In genomic region chr17:44346064-44346844, GRCh38 we compare ENCODE assay signal across 8 cellular contexts. TPM values are rescaled to one million over a fixed set of nuclear protein-coding genes. Genes with fewer than 3 reads are reported as not detected.
A peak's percentile ranks its signal among the peaks of the same experiment; 100 is the strongest.
DNase-seq lines count a peak whose midpoint lies in the region; ATAC-seq, FAIRE-seq and TF ChIP-seq lines count a peak whose summit lies in the region.

No MANE protein-coding gene starts in this region.

- no peak overlapping the region for H2BK5ac ChIP-seq in H1 (ENCODE audit: low read depth, low read length)

- POLR2A ChIA-PET in H1 (lab: Charles Lee; ENCODE audit: partially characterized antibody), result interaction anchor here (0.8 to 3.4 kb wide), 6 partner anchors 9 to 148 kb away, joined by 3 to 21 read pairs (median 8); no protein-coding TSS in a partner anchor

- H3K4me3 Mint-ChIP-seq in CD4-positive, CD25-positive, alpha-beta regulatory T cell, result peak overlapping the region; percentile 93 to 99 (median 95)

- no peaks in the 10 kb centered on the region for H3K9me3 Mint-ChIP-seq in CD4-positive, CD25-positive, alpha-beta regulatory T cell

- peaks cover 6% of the 10 kb centered on the region for H3K27me3 Mint-ChIP-seq in CD4-positive, CD25-positive, alpha-beta regulatory T cell

- no peak overlapping the region for H4K8ac ChIP-seq in H1 (ENCODE audit: extremely low read depth, insufficient read depth, low read length)

- no peak for FAIRE-seq in H1 (lab: Jason Lieb, UNC)

- H3K4me1 Mint-ChIP-seq in CD4-positive, CD25-positive, alpha-beta regulatory T cell, result peaks cover 0 to 25% (median 14%) of the 10 kb centered on the region in 4 donors

- peaks cover 4 to 14% of the 10 kb centered on the region in 2 experiments for H4K20me1 ChIP-seq in H1 (replicated peaks in 1 of 2; ENCODE audit: control insufficient read depth in 1 of 2, insufficient read depth in 2 of 2, low read length in 2 of 2)

- no peak overlapping the region for H2BK20ac ChIP-seq in H1 (ENCODE audit: low read length)

- no peaks in the 10 kb centered on the region for H3K27me3 ChIP-seq in CD4-positive, CD25-positive, alpha-beta regulatory T cell (ENCODE audit: control insufficient read depth, insufficient read depth, low read length)
- H3K27me3 ChIP-seq in H1 (replicated peaks in 1 of 4; ENCODE audit: control insufficient read depth in 3 of 4, extremely low read depth in 1 of 4, insufficient read depth in 3 of 4, low read length in 3 of 4) (peaks cover 0 to 3% (median 0%) of the 10 kb centered on the region in 4 experiments; a peak in 3 of 7 replicates), neuron (ENCODE audit: insufficient read depth, low read length) (peaks cover 4% of the 10 kb centered on the region)

- no peak overlapping the region for H3K56ac ChIP-seq in H1 (replicated peaks; ENCODE audit: insufficient read length, low read depth, low read length)

- H3K9me3 ChIP-seq in CD4-positive, CD25-positive, alpha-beta regulatory T cell (ENCODE audit: control insufficient read depth in 2 of 2, low read length in 2 of 2), result no peaks in the 10 kb centered on the region
- H3K9me3 ChIP-seq in H1 (ENCODE audit: insufficient read depth in 2 of 2, low read depth in 1 of 2, low read length in 1 of 2), result no peaks in the 10 kb centered on the region
- H3K9me3 ChIP-seq in neuron (ENCODE audit: low read length), result no peaks in the 10 kb centered on the region

- H4K5ac ChIP-seq in H1 (ENCODE audit: insufficient read length, low read depth, low read length), result no peak overlapping the region

- H3K14ac ChIP-seq in H1 (ENCODE audit: insufficient read length), result no peak overlapping the region

- peaks cover 4% of the 10 kb centered on the region; the same call in 1 of the 2 replicates for H3K23me2 ChIP-seq in H1 (ENCODE audit: low read depth, low read length)

- no peak for TF ChIP-seq RAD21 in H1 (IDR thresholded peaks at IDR 0.05 in 1 of 2, conservative IDR thresholded peaks at IDR 0.05 in 1 of 2; ENCODE audit: low read depth in 2 of 2, low read length in 2 of 2)

- no peaks in the 10 kb centered on the region for H3K36me3 ChIP-seq in CD4-positive, CD25-positive, alpha-beta regulatory T cell (ENCODE audit: control insufficient read depth, insufficient read depth, low read length)
- H3K36me3 ChIP-seq in H1 (ENCODE audit: control insufficient read depth in 2 of 4, insufficient read depth in 4 of 4, low read length in 3 of 4), result peaks cover 0 to 2% (median 0%) of the 10 kb centered on the region in 4 experiments; a peak in 1 of 8 replicates
- H3K36me3 ChIP-seq in neuron (ENCODE audit: insufficient read depth, low read length), result no peaks in the 10 kb centered on the region

- no peak overlapping the region for H3K27ac ChIP-seq in CD4-positive, CD25-positive, alpha-beta regulatory T cell (ENCODE audit: insufficient read depth, low read length, poor library complexity, severe bottlenecking)
- no peak overlapping the region for H3K27ac ChIP-seq in H1 (ENCODE audit: low read depth, low read length)

- no peak for ATAC-seq in CD4-positive, CD25-positive, alpha-beta regulatory T cell (ENCODE audit: low read depth in 2 of 2)
- ATAC-seq in HG03108 (IDR thresholded peaks at IDR 0.05; ENCODE audit: unreplicated experiment) (no peak), HG03039 (IDR thresholded peaks at IDR 0.05; ENCODE audit: unreplicated experiment) (no peak)

- H3K4me1 ChIP-seq in CD4-positive, CD25-positive, alpha-beta regulatory T cell (ENCODE audit: control insufficient read depth, insufficient read depth, low read length, poor library complexity, severe bottlenecking), result peaks cover 19% of the 10 kb centered on the region
- H3K4me1 ChIP-seq in H1 (replicated peaks in 1 of 4; ENCODE audit: control insufficient read depth in 3 of 4, insufficient read depth in 4 of 4, low read length in 3 of 4), result peaks cover 0 to 2% (median 0%) of the 10 kb centered on the region in 4 experiments; a peak in 3 of 7 replicates
- H3K4me1 ChIP-seq in neuron (ENCODE audit: insufficient read depth, low read length), result peaks cover 6% of the 10 kb centered on the region

- no peak for TF ChIP-seq POLR2A in NB4 (IDR thresholded peaks at IDR 0.05; ENCODE audit: extremely low read depth, insufficient read length)
- TF ChIP-seq POLR2A in H1 (IDR thresholded peaks at IDR 0.05; ENCODE audit: control extremely low read depth in 1 of 2, low read depth in 2 of 2, low read length in 2 of 2), result no peak

- H2AFZ ChIP-seq in H1 (ENCODE audit: low read length) (no peak overlapping the region), neuron (ENCODE audit: low read depth, low read length) (no peak overlapping the region)

- H3K36me3 Mint-ChIP-seq in CD4-positive, CD25-positive, alpha-beta regulatory T cell, result no peaks in the 10 kb centered on the region

- peak overlapping the region; percentile 60 to 90 (median 85) for H3K27ac Mint-ChIP-seq in CD4-positive, CD25-positive, alpha-beta regulatory T cell

- CTCF ChIA-PET in H1 (lab: Charles Lee; ENCODE audit: partially characterized antibody), result interaction anchor here (0.7 to 3.6 kb wide), 29 partner anchors 9 to 402 kb away, joined by 3 to 70 read pairs (median 6); partner anchors contain the start of gene SLC25A39

- WGBS in H1 (ENCODE audit: extremely low coverage in 1 of 2, insufficient coverage in 1 of 2, insufficient read length in 1 of 2, insufficient replicate concordance in 2 of 2, low coverage in 1 of 2, low lambda C conversion rate in 2 of 2, missing lambda C conversion rate in 1 of 2), 2 experiments, result 76% methylated on average over 13 of the region's 13 CpGs; no CpG with 5 or more reads in 1 of the 2 experiments

- H3K18ac ChIP-seq in H1 (ENCODE audit: extremely low read depth, low read length), result no peak overlapping the region

- TF ChIP-seq CTCF in NB4 (IDR thresholded peaks at IDR 0.05; ENCODE audit: low read depth, low read length) (no peak), H1 (IDR thresholded peaks at IDR 0.05; ENCODE audit: control extremely low read depth in 1 of 3, insufficient read depth in 1 of 3, low read depth in 1 of 3, low read length in 3 of 3) (no peak)

- no peak overlapping the region for H2BK12ac ChIP-seq in H1 (ENCODE audit: low read depth, low read length)

- TF ChIP-seq EP300 in H1 (IDR thresholded peaks at IDR 0.05; ENCODE audit: borderline replicate concordance in 1 of 2, low read depth in 2 of 2, low read length in 2 of 2), result no peak

- H3K79me2 ChIP-seq in H1 (ENCODE audit: control insufficient read depth in 1 of 2, insufficient read depth in 2 of 2, low read length in 2 of 2), result peaks cover 0 to 3% of the 10 kb centered on the region in 2 experiments; a peak in 1 of 4 replicates

- no peak overlapping the region for H3K9ac ChIP-seq in H1 (replicated peaks in 1 of 4; ENCODE audit: extremely low read depth in 1 of 4, low read depth in 3 of 4, low read length in 3 of 4)

- no peak overlapping the region for H2AK5ac ChIP-seq in H1 (ENCODE audit: low read depth, low read length)

- H3K4me3 ChIP-seq in CD4-positive, CD25-positive, alpha-beta regulatory T cell (ENCODE audit: low read depth, low read length), result peak overlapping the region; percentile 87
- peak overlapping the region; percentile 90 for H3K4me3 ChIP-seq in NB4 (ENCODE audit: low read depth, low read length)
- peak overlapping the region; percentile 27 to 80 (median 64); a peak in 5 of 8 replicates for H3K4me3 ChIP-seq in H1 (ENCODE audit: extremely low read depth in 1 of 4, insufficient read depth in 2 of 4, low read depth in 3 of 4, low read length in 4 of 4)
- H3K4me3 ChIP-seq in neuron (ENCODE audit: low read length), result peak overlapping the region; percentile 76

- DNase-seq in CD4-positive, CD25-positive, alpha-beta regulatory T cell, result no peak
- no peak for DNase-seq in NB4 (ENCODE audit: low read depth)
- no peak for DNase-seq in H1 (ENCODE audit: low read depth in 1 of 2, low spot score in 2 of 2)
- DNase-seq in HT-29 (ENCODE audit: low spot score), result no peak
- DNase-seq in activated CD8-positive, alpha-beta memory T cell treated with anti-CD3 and anti-CD28 coated beads, Interleukin-2, amount 50 U/mL, for 48 hours, result no peak

- H2BK120ac ChIP-seq in H1 (replicated peaks; ENCODE audit: low read depth, low read length), result no peak overlapping the region

- H4K91ac ChIP-seq in H1 (replicated peaks; ENCODE audit: insufficient read length, low read length), result no peak overlapping the region

- no peaks in the 10 kb centered on the region for H3K79me1 ChIP-seq in H1 (ENCODE audit: low read depth, low read length)

- H2BK15ac ChIP-seq in H1 (ENCODE audit: low read length), result no peak overlapping the region

- no peak overlapping the region for H3K4ac ChIP-seq in H1 (replicated peaks; ENCODE audit: insufficient read length, low read depth, low read length)

- peak overlapping the region; percentile 62 to 90; a peak in 3 of 4 replicates for H3K4me2 ChIP-seq in H1 (ENCODE audit: insufficient read depth in 1 of 2, low read depth in 2 of 2, low read length in 2 of 2)

- H3K23ac ChIP-seq in H1 (ENCODE audit: insufficient read length), result no peak overlapping the region

RNA-seq across cellular contexts. Expression of gene GRN, which starts 1.2 kb away (rescaled TPM):
- total RNA-seq in CD4-positive, CD25-positive, alpha-beta regulatory T cell, result 24.3 TPM
- polyA plus RNA-seq in CD4-positive, CD25-positive, alpha-beta regulatory T cell, result 10 to 100 TPM; 29.1 to 39.4 (median 33.7) TPM
- 108 and 117 TPM in 2 replicates for total RNA-seq in H1 (2021; fragmentation: NEBNext Ultra II Directional; extraction: Animal tissue kit (Norgen Biotek cat#: 25700))
- polyA plus RNA-seq in H1 (2011; rRNA removed), result 387 and 526 TPM in 2 replicates
- 143 TPM for polyA plus RNA-seq in H1 (2011; cell fraction: cytosol; rRNA removed)
- 360 TPM for polyA plus RNA-seq in H1 (2011; cell fraction: nucleus; rRNA removed)
- polyA plus RNA-seq in H1 (2012, experiment 1 of 2), result 137 to 183 TPM (median 169 TPM) in 4 replicates
- polyA plus RNA-seq in H1 (2012, experiment 2 of 2), result 165 TPM
- polyA plus RNA-seq in H1 (2013, experiment 1 of 2), result 258 TPM
- 236 TPM for polyA plus RNA-seq in H1 (2013, experiment 2 of 2)
- 66.1 and 115 TPM in 2 replicates for polyA minus RNA-seq in H1 (2011; rRNA and poly(A)+ RNA removed)
- 135 TPM for polyA minus RNA-seq in H1 (2011; cell fraction: cytosol; rRNA and poly(A)+ RNA removed)
- polyA minus RNA-seq in H1 (2011; cell fraction: nucleus; rRNA and poly(A)+ RNA removed), result 88.4 TPM
- 637 and 715 TPM in 2 replicates for total RNA-seq in HT-29 (2014; rRNA removed; shearing (Covaris generic))

RNA-seq across cellular contexts. Expression of gene FAM171A2, which starts 17.4 kb away (rescaled TPM):
- 0.25 TPM for total RNA-seq in CD4-positive, CD25-positive, alpha-beta regulatory T cell
- polyA plus RNA-seq in CD4-positive, CD25-positive, alpha-beta regulatory T cell, result under 1 TPM in 2 of 4 donors, not detected in 2; 0.07 to 0.09 TPM
- total RNA-seq in H1 (2021; fragmentation: NEBNext Ultra II Directional; extraction: Animal tissue kit (Norgen Biotek cat#: 25700)), result 23.9 and 24.1 TPM in 2 replicates
- polyA plus RNA-seq in H1 (2011; rRNA removed), result 21.9 and 31.8 TPM in 2 replicates
- 21.7 TPM for polyA plus RNA-seq in H1 (2011; cell fraction: cytosol; rRNA removed)
- 37.0 TPM for polyA plus RNA-seq in H1 (2011; cell fraction: nucleus; rRNA removed)
- polyA plus RNA-seq in H1 (2012, experiment 1 of 2), result 10.4 to 25.0 TPM (median 21.9 TPM) in 4 replicates
- polyA plus RNA-seq in H1 (2012, experiment 2 of 2), result 11.7 TPM
- polyA plus RNA-seq in H1 (2013, experiment 1 of 2), result 15.4 TPM
- polyA plus RNA-seq in H1 (2013, experiment 2 of 2), result 15.9 TPM
- polyA minus RNA-seq in H1 (2011; rRNA and poly(A)+ RNA removed), result 14.7 and 17.9 TPM in 2 replicates
- polyA minus RNA-seq in H1 (2011; cell fraction: cytosol; rRNA and poly(A)+ RNA removed), result 22.5 TPM
- 24.7 TPM for polyA minus RNA-seq in H1 (2011; cell fraction: nucleus; rRNA and poly(A)+ RNA removed)
- total RNA-seq in HT-29 (2014; rRNA removed; shearing (Covaris generic)), result 2.1 and 3.0 TPM in 2 replicates

RNA-seq across cellular contexts. Expression of gene SLC25A39, which starts 21.6 kb away (rescaled TPM):
- total RNA-seq in CD4-positive, CD25-positive, alpha-beta regulatory T cell, result 64.7 TPM
- 100 to 1,000 TPM in 1 of 4 donors, 10 to 100 TPM in 3; 93.8 to 112 (median 98.4) TPM for polyA plus RNA-seq in CD4-positive, CD25-positive, alpha-beta regulatory T cell
- total RNA-seq in H1 (2021; fragmentation: NEBNext Ultra II Directional; extraction: Animal tissue kit (Norgen Biotek cat#: 25700)), result 189 and 200 TPM in 2 replicates
- polyA plus RNA-seq in H1 (2011; rRNA removed), result 291 and 408 TPM in 2 replicates
- 282 TPM for polyA plus RNA-seq in H1 (2011; cell fraction: cytosol; rRNA removed)
- 575 TPM for polyA plus RNA-seq in H1 (2011; cell fraction: nucleus; rRNA removed)
- 156 to 250 TPM (median 229 TPM) in 4 replicates for polyA plus RNA-seq in H1 (2012, experiment 1 of 2)
- polyA plus RNA-seq in H1 (2012, experiment 2 of 2), result 230 TPM
- polyA plus RNA-seq in H1 (2013, experiment 1 of 2), result 181 TPM
- 173 TPM for polyA plus RNA-seq in H1 (2013, experiment 2 of 2)
- 74.8 and 88.3 TPM in 2 replicates for polyA minus RNA-seq in H1 (2011; rRNA and poly(A)+ RNA removed)
- 85.4 TPM for polyA minus RNA-seq in H1 (2011; cell fraction: cytosol; rRNA and poly(A)+ RNA removed)
- 119 TPM for polyA minus RNA-seq in H1 (2011; cell fraction: nucleus; rRNA and poly(A)+ RNA removed)
- total RNA-seq in HT-29 (2014; rRNA removed; shearing (Covaris generic)), result 387 and 399 TPM in 2 replicates

RNA-seq across cellular contexts. Expression of gene RUNDC3A, which starts 37.9 kb away (rescaled TPM):
- total RNA-seq in CD4-positive, CD25-positive, alpha-beta regulatory T cell, result 0.27 TPM
- under 1 TPM in 1 of 4 donors, not detected in 3; 0.96 TPM for polyA plus RNA-seq in CD4-positive, CD25-positive, alpha-beta regulatory T cell
- 6.1 and 6.4 TPM in 2 replicates for total RNA-seq in H1 (2021; fragmentation: NEBNext Ultra II Directional; extraction: Animal tissue kit (Norgen Biotek cat#: 25700))
- polyA plus RNA-seq in H1 (2011; rRNA removed), result 13.8 and 15.6 TPM in 2 replicates
- 11.9 TPM for polyA plus RNA-seq in H1 (2011; cell fraction: cytosol; rRNA removed)
- polyA plus RNA-seq in H1 (2011; cell fraction: nucleus; rRNA removed), result 23.7 TPM
- 4.5 to 8.2 TPM (median 6.2 TPM) in 4 replicates for polyA plus RNA-seq in H1 (2012, experiment 1 of 2)
- 5.1 TPM for polyA plus RNA-seq in H1 (2012, experiment 2 of 2)
- polyA plus RNA-seq in H1 (2013, experiment 1 of 2), result 4.7 TPM
- 4.5 TPM for polyA plus RNA-seq in H1 (2013, experiment 2 of 2)
- 3.8 and 4.3 TPM in 2 replicates for polyA minus RNA-seq in H1 (2011; rRNA and poly(A)+ RNA removed)
- 6.8 TPM for polyA minus RNA-seq in H1 (2011; cell fraction: cytosol; rRNA and poly(A)+ RNA removed)
- 3.4 TPM for polyA minus RNA-seq in H1 (2011; cell fraction: nucleus; rRNA and poly(A)+ RNA removed)
- total RNA-seq in HT-29 (2014; rRNA removed; shearing (Covaris generic)), result 0.16 and 0.36 TPM in 2 replicates

RNA-seq across cellular contexts. Expression of gene ITGA2B, which starts 43.2 kb away (rescaled TPM):
- 19.5 TPM for total RNA-seq in CD4-positive, CD25-positive, alpha-beta regulatory T cell
- polyA plus RNA-seq in CD4-positive, CD25-positive, alpha-beta regulatory T cell, result not detected
- 11.3 and 12.3 TPM in 2 replicates for total RNA-seq in H1 (2021; fragmentation: NEBNext Ultra II Directional; extraction: Animal tissue kit (Norgen Biotek cat#: 25700))
- 6.9 and 12.4 TPM in 2 replicates for polyA plus RNA-seq in H1 (2011; rRNA removed)
- 11.4 TPM for polyA plus RNA-seq in H1 (2011; cell fraction: cytosol; rRNA removed)
- 59.9 TPM for polyA plus RNA-seq in H1 (2011; cell fraction: nucleus; rRNA removed)
- 9.1 to 21.1 TPM (median 16.5 TPM) in 4 replicates for polyA plus RNA-seq in H1 (2012, experiment 1 of 2)
- 7.0 TPM for polyA plus RNA-seq in H1 (2012, experiment 2 of 2)
- polyA plus RNA-seq in H1 (2013, experiment 1 of 2), result 8.8 TPM
- polyA plus RNA-seq in H1 (2013, experiment 2 of 2), result 6.7 TPM
- polyA minus RNA-seq in H1 (2011; rRNA and poly(A)+ RNA removed), result 5.8 and 5.9 TPM in 2 replicates
- polyA minus RNA-seq in H1 (2011; cell fraction: cytosol; rRNA and poly(A)+ RNA removed), result 6.3 TPM
- 16.0 TPM for polyA minus RNA-seq in H1 (2011; cell fraction: nucleus; rRNA and poly(A)+ RNA removed)
- 0.05 TPM in 1 of 2 replicates, not detected in the other for total RNA-seq in HT-29 (2014; rRNA removed; shearing (Covaris generic))
